Comparison of ENCODE assay signal across 10 cellular contexts in the genomic region with DNA sequence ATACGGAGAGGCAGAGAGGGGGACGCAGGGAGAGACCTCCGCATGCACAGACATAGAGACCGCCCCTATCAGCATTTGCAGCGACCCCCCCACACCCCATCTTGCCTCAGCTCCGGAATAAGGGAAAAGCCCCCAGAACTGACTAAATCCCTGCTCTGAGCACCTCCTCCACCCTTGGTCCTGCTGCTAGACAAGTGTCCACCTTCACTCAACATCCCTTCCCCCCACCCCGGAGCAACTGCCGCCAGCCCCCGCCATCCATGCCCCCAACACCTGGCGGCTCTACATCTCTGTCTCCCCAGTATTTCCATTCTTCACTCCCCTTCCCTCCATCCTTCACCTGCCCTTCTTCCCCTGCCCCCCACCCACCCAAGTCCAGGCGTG. TPM values are rescaled to one million over a fixed set of nuclear protein-coding genes. Genes with fewer than 3 reads are reported as not detected.
DNase-seq lines count a peak whose midpoint lies in the region; ATAC-seq, FAIRE-seq and TF ChIP-seq lines count a peak whose summit lies in the region.
"Had no signal": no experiment of that assay in that cellular context is flagged by ENCODE, and none has a peak within 500 bp of the region (broad histone marks: within the 10 kb centered on the region; RNA-seq: fewer than 3 reads in every experiment).

No MANE protein-coding gene starts in this region.

- no peak overlapping the region for H3K27ac Mint-ChIP-seq in MCF 10A (ENCODE audit: low read depth, unreplicated experiment)

- no peak for TF ChIP-seq RAD21 in GM12878 (IDR thresholded peaks at IDR 0.05; ENCODE audit: insufficient read depth, low read depth, low read length)

- H3K9me3 Mint-ChIP-seq in MCF 10A (ENCODE audit: unreplicated experiment) = no peaks in the 10 kb centered on the region

- no peak overlapping the region for H3K4me3 Mint-ChIP-seq in MCF 10A (ENCODE audit: unreplicated experiment)

- 2% methylated on average over 8 of the region's 11 CpGs for WGBS in GM12878 (ENCODE audit: insufficient coverage, insufficient replicate concordance, low lambda C conversion rate, missing lambda C conversion rate)
- 4 to 6% methylated on average over 3 to 6 of the region's 11 CpGs for WGBS in mesodermal cell (ENCODE audit: insufficient coverage in 2 of 2), 2 experiments
- 17 to 25% methylated on average over 11 of the region's 11 CpGs for WGBS in upper lobe of left lung, 2 donors

- POLR2A ChIA-PET in MCF 10A (lab: Yijun Ruan, JAX) (no interaction called here), GM12878 (lab: Charles Lee) (interaction anchor here (0.9 kb wide), 1 partner anchor 11 kb away, joined by 4 read pairs; no protein-coding TSS in a partner anchor)

- intact Hi-C loops in breast epithelium (cut with DNase I; ENCODE audit: low total_unique reads) = no loop called here
- intact Hi-C loops in MCF 10A (cut with micrococcal nuclease) = no loop called here
- intact Hi-C loops in GM12878 (cut with micrococcal nuclease; ENCODE audit: unreplicated experiment) = no loop called here

- H3K27ac ChIP-seq in breast epithelium (peak overlapping the region in 1 of 2 donors; percentile 48), GM12878 (ENCODE audit: control insufficient read depth, insufficient read depth) (no peak overlapping the region), mesodermal cell (ENCODE audit: low read depth, low read length, severe bottlenecking) (no peak overlapping the region), upper lobe of left lung (no peak overlapping the region)

- peak overlapping the region; percentile 32 for H3K4me2 ChIP-seq in GM12878 (ENCODE audit: control insufficient read depth, insufficient read depth)

- H3K79me2 ChIP-seq in GM12878 (ENCODE audit: control insufficient read depth, insufficient read depth, low read length) = no peaks in the 10 kb centered on the region

- CTCF ChIA-PET in MCF 10A (lab: Yijun Ruan, JAX) (no interaction called here), GM12878 (lab: Yijun Ruan, JAX) (no interaction called here)

- H3K4me1 Mint-ChIP-seq in MCF 10A (ENCODE audit: insufficient read depth, unreplicated experiment) = peaks cover 12% of the 10 kb centered on the region

- ATAC-seq in GM12878 (no peak), upper lobe of left lung (ENCODE audit: low FRiP score in 2 of 2) (no peak), GM19455 (IDR thresholded peaks at IDR 0.05; ENCODE audit: unreplicated experiment) (no peak), HG03432 (IDR thresholded peaks at IDR 0.05; ENCODE audit: unreplicated experiment) (no peak)

- in situ Hi-C loops in GM12878 (cut with MboI) = no loop called here

- RAD21 ChIA-PET in GM12878 (lab: Charles Lee; ENCODE audit: unreplicated experiment) = no interaction called here

- BruUV-seq in MCF 10A (replicated peaks; lab: Mats Ljungman, UMichigan) (no TSS peak), GM12878 (replicated peaks; lab: Mats Ljungman, UMichigan) (no TSS peak)

- no peak for DNase-seq in breast epithelium (ENCODE audit: low spot score in 2 of 2)
- DNase-seq in MCF 10A (ENCODE audit: unreplicated experiment) = no peak
- DNase-seq in GM12878 (ENCODE audit: low read depth, low spot score) = no peak
- DNase-seq in upper lobe of left lung = no peak
- no peak for DNase-seq in DMS 273 (lab: John Stamatoyannopoulos, UW; ENCODE audit: unreplicated experiment)
- DNase-seq: NCI-H1092 treated with DMSO at 0.1 percent for 48 hours had no signal

- no peaks in the 10 kb centered on the region for H3K27me3 ChIP-seq in breast epithelium
- peaks cover 0 to 3% of the 10 kb centered on the region in 2 experiments; a peak in 2 of 4 replicates for H3K27me3 ChIP-seq in GM12878 (replicated peaks in 1 of 2; ENCODE audit: control insufficient read depth in 2 of 2, insufficient read depth in 2 of 2, low read length in 1 of 2)
- peaks cover 0 to 5% (median 0%) of the 10 kb centered on the region in 4 donors for H3K27me3 ChIP-seq in upper lobe of left lung

- TF ChIP-seq POLR2A in breast epithelium (IDR thresholded peaks at IDR 0.05) (no peak), GM12878 (IDR thresholded peaks at IDR 0.05; ENCODE audit: low read depth, low read length) (no peak), upper lobe of left lung (IDR thresholded peaks at IDR 0.05) (no peak)

- TF ChIP-seq EP300 in GM12878 (IDR thresholded peaks at IDR 0.05; ENCODE audit: borderline replicate concordance in 1 of 2, control insufficient read depth in 1 of 2, low read depth in 2 of 2, low read length in 2 of 2) (no peak), upper lobe of left lung (IDR thresholded peaks at IDR 0.05) (no peak)

- H3K27me3 Mint-ChIP-seq in MCF 10A (ENCODE audit: insufficient read depth, unreplicated experiment) = peaks cover 10% of the 10 kb centered on the region

- H3K36me3 ChIP-seq in breast epithelium (no peaks in the 10 kb centered on the region), GM12878 (ENCODE audit: control insufficient read depth in 2 of 2, insufficient read depth in 2 of 2, low read length in 1 of 2) (no peaks in the 10 kb centered on the region), mesodermal cell (ENCODE audit: control insufficient read depth, insufficient read depth, low read length) (peaks cover 21% of the 10 kb centered on the region), upper lobe of left lung (peaks cover 0 to 4% (median 2%) of the 10 kb centered on the region in 4 donors)

- no peak for FAIRE-seq in GM12878 (lab: Jason Lieb, UNC)

- H3K36me3 Mint-ChIP-seq in MCF 10A (ENCODE audit: insufficient read depth, unreplicated experiment) = peaks cover 18% of the 10 kb centered on the region

- no peaks in the 10 kb centered on the region for H3K9me3 ChIP-seq in breast epithelium
- H3K9me3 ChIP-seq in GM12878 (replicated peaks; ENCODE audit: control insufficient read depth, insufficient read depth, low read length) = no peaks in the 10 kb centered on the region
- no peaks in the 10 kb centered on the region for H3K9me3 ChIP-seq in mesodermal cell (ENCODE audit: control insufficient read depth, low read length)
- no peaks in the 10 kb centered on the region for H3K9me3 ChIP-seq in upper lobe of left lung
- H3K9me3 ChIP-seq: HAP-1 had no signal

- no peak overlapping the region for H3K9ac ChIP-seq in GM12878 (ENCODE audit: control insufficient read depth, insufficient read depth, low read length)

- SMC1A ChIA-PET in GM12878 (lab: Charles Lee; ENCODE audit: uncharacterized antibody, unreplicated experiment) = no interaction called here

- H4K20me1 ChIP-seq in GM12878 (ENCODE audit: control insufficient read depth, insufficient read depth) = no peaks in the 10 kb centered on the region

- H2AFZ ChIP-seq in GM12878 (ENCODE audit: control insufficient read depth, low read depth, low read length) = peak overlapping the region; percentile 19; the same call in 1 of the 2 replicates

- H3K4me3 ChIP-seq in breast epithelium = peak overlapping the region; percentile 44 to 75 (median 60)
- peak overlapping the region; percentile 32; the same call in 1 of the 2 replicates for H3K4me3 ChIP-seq in GM12878
- H3K4me3 ChIP-seq in mesodermal cell (ENCODE audit: extremely low read depth, insufficient read depth, low read length, poor library complexity, severe bottlenecking) = peak overlapping the region; percentile 76
- H3K4me3 ChIP-seq in upper lobe of left lung = peak overlapping the region in 3 of 4 donors; percentile 37 to 53 (median 41)
- H3K4me3 ChIP-seq: HAP-1 had no signal

- H3K4me1 ChIP-seq in breast epithelium = no peaks in the 10 kb centered on the region
- peaks cover 10% of the 10 kb centered on the region; the same call in 1 of the 2 replicates for H3K4me1 ChIP-seq in GM12878 (ENCODE audit: control insufficient read depth, insufficient read depth, low read length)
- H3K4me1 ChIP-seq in mesodermal cell (ENCODE audit: control insufficient read depth, insufficient read depth, low read length, poor library complexity, severe bottlenecking) = peaks cover 19% of the 10 kb centered on the region
- peaks cover 7 to 21% (median 10%) of the 10 kb centered on the region in 4 donors for H3K4me1 ChIP-seq in upper lobe of left lung
- H3K4me1 ChIP-seq: HAP-1 had no signal

- TF ChIP-seq CTCF in breast epithelium (IDR thresholded peaks at IDR 0.05) = no peak
- no peak for TF ChIP-seq CTCF in MCF 10A (IDR thresholded peaks at IDR 0.05; ENCODE audit: unreplicated experiment)
- TF ChIP-seq CTCF in GM12878 (IDR thresholded peaks at IDR 0.05 in 2 of 3, conservative IDR thresholded peaks at IDR 0.05 in 1 of 3; ENCODE audit: control insufficient read depth in 2 of 3, extremely low read depth in 1 of 3, insufficient read depth in 1 of 3, low read depth in 3 of 3, low read length in 3 of 3) = no peak
- TF ChIP-seq CTCF in upper lobe of left lung (IDR thresholded peaks at IDR 0.05) = no peak

RNA-seq across cellular contexts. Expression of gene SV2A, which starts 0.7 kb away (rescaled TPM):
- 1 to 10 TPM in 2 of 3 donors, under 1 TPM in 1; 0.32 to 3.6 (median 2.2) TPM for total RNA-seq in breast epithelium
- total RNA-seq in MCF 10A (2022) = 0.12 TPM in 1 of 2 replicates, not detected in the other
- 0.47 and 0.63 TPM in 2 replicates for total RNA-seq in GM12878 (2013; cell fraction: nucleolus; rRNA removed)
- total RNA-seq in GM12878 (2014; rRNA removed) = 6.3 and 8.0 TPM in 2 replicates
- 5.3 and 6.0 TPM in 2 replicates for total RNA-seq in GM12878 (2014; rRNA removed; fragmentation: Illumina TruSeq; extraction: Trizol)
- total RNA-seq in GM12878 (2021) = 11.3 and 11.6 TPM in 2 replicates
- 2.7 TPM for polyA plus RNA-seq in GM12878 (2011; ENCODE audit: low read depth)
- polyA plus RNA-seq in GM12878 (2011; rRNA removed) = 0.33 and 0.39 TPM in 2 replicates
- polyA plus RNA-seq in GM12878 (2011; cell fraction: cytosol; rRNA removed) = 0.55 and 0.66 TPM in 2 replicates
- 0.82 and 0.91 TPM in 2 replicates for polyA plus RNA-seq in GM12878 (2011; cell fraction: nucleus; rRNA removed)
- polyA plus RNA-seq in GM12878 (2012) = 3.8 and 5.4 TPM in 2 replicates
- 7.3 and 8.4 TPM in 2 replicates for polyA plus RNA-seq in GM12878 (2014; fragmentation: Illumina TruSeq; extraction: Trizol)
- 1 to 10 TPM in 1 of 2 experiments, under 1 TPM in 1; 0.89 to 2.3 TPM for polyA plus RNA-seq in GM12878 (2014; fragmentation: Nextera tagmentation; extraction: Ambion mirVana)
- polyA plus RNA-seq in GM12878 (2014; rRNA removed) = 7.5 and 7.8 TPM in 2 replicates
- 1 to 10 TPM; 4.5 to 5.6 TPM for polyA plus RNA-seq in GM12878 (2016; fragmentation: Nextera tagmentation; extraction: Ambion mirVana)
- polyA minus RNA-seq in GM12878 (2011; rRNA and poly(A)+ RNA removed) = 0.88 and 1.3 TPM in 2 replicates
- 0.27 and 0.31 TPM in 2 replicates for polyA minus RNA-seq in GM12878 (2011; cell fraction: cytosol; rRNA and poly(A)+ RNA removed)
- polyA minus RNA-seq in GM12878 (2011; cell fraction: nucleus; rRNA and poly(A)+ RNA removed) = 0.24 and 0.29 TPM in 2 replicates
- 53.0 TPM for polyA plus RNA-seq in mesodermal cell (2013, experiment 1 of 2)
- 42.6 TPM for polyA plus RNA-seq in mesodermal cell (2013, experiment 2 of 2)
- 1 to 10 TPM in 3 of 6 donors, under 1 TPM in 3; 0.44 to 1.6 (median 0.98) TPM for total RNA-seq in upper lobe of left lung

RNA-seq across cellular contexts. Expression of gene SF3B4, which starts 10.7 kb away (rescaled TPM):
- 1 to 10 TPM; 6.9 to 9.7 (median 7.4) TPM for total RNA-seq in breast epithelium
- 79.2 and 99.2 TPM in 2 replicates for total RNA-seq in MCF 10A (2022)
- total RNA-seq in GM12878 (2013; cell fraction: nucleolus; rRNA removed) = 11.0 and 14.6 TPM in 2 replicates
- total RNA-seq in GM12878 (2014; rRNA removed) = 9.4 and 13.2 TPM in 2 replicates
- total RNA-seq in GM12878 (2014; rRNA removed; fragmentation: Illumina TruSeq; extraction: Trizol) = 24.1 and 27.6 TPM in 2 replicates
- 79.4 and 81.7 TPM in 2 replicates for total RNA-seq in GM12878 (2021)
- 42.1 TPM for polyA plus RNA-seq in GM12878 (2011; ENCODE audit: low read depth)
- polyA plus RNA-seq in GM12878 (2011; rRNA removed) = 11.3 and 26.2 TPM in 2 replicates
- 22.8 and 28.5 TPM in 2 replicates for polyA plus RNA-seq in GM12878 (2011; cell fraction: cytosol; rRNA removed)
- polyA plus RNA-seq in GM12878 (2011; cell fraction: nucleus; rRNA removed) = 23.6 and 32.3 TPM in 2 replicates
- 42.2 and 52.9 TPM in 2 replicates for polyA plus RNA-seq in GM12878 (2012)
- polyA plus RNA-seq in GM12878 (2014; fragmentation: Illumina TruSeq; extraction: Trizol) = 81.8 and 83.5 TPM in 2 replicates
- 1 to 10 TPM; 1.9 to 6.9 TPM for polyA plus RNA-seq in GM12878 (2014; fragmentation: Nextera tagmentation; extraction: Ambion mirVana)
- 27.4 and 35.7 TPM in 2 replicates for polyA plus RNA-seq in GM12878 (2014; rRNA removed)
- polyA plus RNA-seq in GM12878 (2016; fragmentation: Nextera tagmentation; extraction: Ambion mirVana) = 100 to 1,000 TPM; 140 to 146 TPM
- 22.8 and 36.2 TPM in 2 replicates for polyA minus RNA-seq in GM12878 (2011; rRNA and poly(A)+ RNA removed)
- 18.4 and 19.4 TPM in 2 replicates for polyA minus RNA-seq in GM12878 (2011; cell fraction: cytosol; rRNA and poly(A)+ RNA removed)
- polyA minus RNA-seq in GM12878 (2011; cell fraction: nucleus; rRNA and poly(A)+ RNA removed) = 13.4 and 17.5 TPM in 2 replicates
- 60.7 TPM for polyA plus RNA-seq in mesodermal cell (2013, experiment 1 of 2)
- polyA plus RNA-seq in mesodermal cell (2013, experiment 2 of 2) = 58.0 TPM
- total RNA-seq in upper lobe of left lung = 10 to 100 TPM in 5 of 6 donors, 1 to 10 TPM in 1; 9.4 to 49.1 (median 15.2) TPM

RNA-seq across cellular contexts. Expression of gene BOLA1, which starts 17.6 kb away (rescaled TPM):
- total RNA-seq in breast epithelium (10 to 100 TPM; 29.5 to 34.0 (median 33.4) TPM), MCF 10A (2022) (17.4 and 22.4 TPM in 2 replicates), GM12878 (2014; rRNA removed) (11.7 and 16.0 TPM in 2 replicates), GM12878 (2014; rRNA removed; fragmentation: Illumina TruSeq; extraction: Trizol) (7.0 and 7.5 TPM in 2 replicates), GM12878 (2021) (12.8 and 15.1 TPM in 2 replicates), upper lobe of left lung (10 to 100 TPM; 11.1 to 23.0 (median 14.5) TPM)
- 10.0 and 12.1 TPM in 2 replicates for total RNA-seq in GM12878 (2013; cell fraction: nucleolus; rRNA removed)
- 1.6 TPM for polyA plus RNA-seq in GM12878 (2011; ENCODE audit: low read depth)
- polyA plus RNA-seq in GM12878 (2011; rRNA removed) (7.9 and 9.7 TPM in 2 replicates), GM12878 (2014; fragmentation: Illumina TruSeq; extraction: Trizol) (4.6 and 5.4 TPM in 2 replicates), GM12878 (2014; fragmentation: Nextera tagmentation; extraction: Ambion mirVana) (1 to 10 TPM in 1 of 2 experiments, under 1 TPM in 1; 0.74 to 4.3 TPM), GM12878 (2014; rRNA removed) (18.7 and 19.7 TPM in 2 replicates), GM12878 (2016; fragmentation: Nextera tagmentation; extraction: Ambion mirVana) (10 to 100 TPM; 14.8 to 18.3 TPM)
- polyA plus RNA-seq in GM12878 (2011; cell fraction: cytosol; rRNA removed) = 12.7 and 17.1 TPM in 2 replicates
- 21.0 and 23.7 TPM in 2 replicates for polyA plus RNA-seq in GM12878 (2011; cell fraction: nucleus; rRNA removed)
- 9.4 and 12.1 TPM in 2 replicates for polyA plus RNA-seq in GM12878 (2012)
- polyA minus RNA-seq in GM12878 (2011; rRNA and poly(A)+ RNA removed) = 1.2 and 3.5 TPM in 2 replicates
- polyA minus RNA-seq in GM12878 (2011; cell fraction: cytosol; rRNA and poly(A)+ RNA removed) = 1.8 and 5.1 TPM in 2 replicates
- polyA minus RNA-seq in GM12878 (2011; cell fraction: nucleus; rRNA and poly(A)+ RNA removed) = 5.3 and 5.7 TPM in 2 replicates
- polyA plus RNA-seq in mesodermal cell (2013, experiment 1 of 2) = 2.4 TPM
- 2.4 TPM for polyA plus RNA-seq in mesodermal cell (2013, experiment 2 of 2)

RNA-seq across cellular contexts. Expression of gene MTMR11, which starts 19.8 kb away (rescaled TPM):
- total RNA-seq in breast epithelium (10 to 100 TPM in 2 of 3 donors, 1 to 10 TPM in 1; 7.4 to 13.9 (median 13.8) TPM), MCF 10A (2022) (23.8 and 33.5 TPM in 2 replicates), GM12878 (2014; rRNA removed) (0.51 and 0.71 TPM in 2 replicates), GM12878 (2014; rRNA removed; fragmentation: Illumina TruSeq; extraction: Trizol) (0.51 and 0.58 TPM in 2 replicates), GM12878 (2021) (0.45 and 1.1 TPM in 2 replicates), upper lobe of left lung (10 to 100 TPM in 4 of 6 donors, 1 to 10 TPM in 2; 5.9 to 19.9 (median 13.6) TPM)
- total RNA-seq in GM12878 (2013; cell fraction: nucleolus; rRNA removed) = 2.2 and 3.4 TPM in 2 replicates
- polyA plus RNA-seq in GM12878 (2011; ENCODE audit: low read depth) = 0.14 TPM
- polyA plus RNA-seq in GM12878 (2011; rRNA removed) (0.46 and 0.52 TPM in 2 replicates), GM12878 (2014; fragmentation: Illumina TruSeq; extraction: Trizol) (0.97 and 1.5 TPM in 2 replicates), GM12878 (2014; fragmentation: Nextera tagmentation; extraction: Ambion mirVana) (under 1 TPM; 0.35 to 0.84 TPM), GM12878 (2014; rRNA removed) (0.95 and 1.1 TPM in 2 replicates), GM12878 (2016; fragmentation: Nextera tagmentation; extraction: Ambion mirVana) (under 1 TPM; 0.70 to 0.77 TPM)
- 0.17 and 0.70 TPM in 2 replicates for polyA plus RNA-seq in GM12878 (2011; cell fraction: cytosol; rRNA removed)
- polyA plus RNA-seq in GM12878 (2011; cell fraction: nucleus; rRNA removed) = 2.7 and 3.2 TPM in 2 replicates
- 0.35 and 0.39 TPM in 2 replicates for polyA plus RNA-seq in GM12878 (2012)
- 0.51 and 0.57 TPM in 2 replicates for polyA minus RNA-seq in GM12878 (2011; rRNA and poly(A)+ RNA removed)
- not detected in 2 replicates for polyA minus RNA-seq in GM12878 (2011; cell fraction: cytosol; rRNA and poly(A)+ RNA removed)
- polyA minus RNA-seq in GM12878 (2011; cell fraction: nucleus; rRNA and poly(A)+ RNA removed) = 1.1 and 1.3 TPM in 2 replicates
- 13.1 TPM for polyA plus RNA-seq in mesodermal cell (2013, experiment 1 of 2)
- 12.6 TPM for polyA plus RNA-seq in mesodermal cell (2013, experiment 2 of 2)
